Comparison of ENCODE assay signal across 10 cellular contexts in genomic region chr2:85259101-85259590, GRCh38.
A peak's percentile ranks its signal among the peaks of the same experiment; 100 is the strongest.
DNase-seq lines count a peak whose midpoint lies in the region; ATAC-seq and TF ChIP-seq lines count a peak whose summit lies in the region.
"Had no signal": no experiment of that assay in that cellular context is flagged by ENCODE, and none has a peak within 500 bp of the region (broad histone marks: within the 10 kb centered on the region; RNA-seq: fewer than 3 reads in every experiment).

No MANE protein-coding gene starts in this region.

- TF ChIP-seq CTCF in thyroid gland (IDR thresholded peaks at IDR 0.05) (no peak), natural killer cell (IDR thresholded peaks at IDR 0.05) (no peak)
- no peak for TF ChIP-seq CTCF in activated CD8-positive, alpha-beta T cell treated with anti-CD3 and anti-CD28 coated beads for 36 hours (IDR thresholded peaks at IDR 0.05)

- ATAC-seq in natural killer cell (no peak), GM19328 (IDR thresholded peaks at IDR 0.05; ENCODE audit: unreplicated experiment) (no peak), GM21390 (IDR thresholded peaks at IDR 0.05; ENCODE audit: unreplicated experiment) (no peak)
- ATAC-seq in activated CD8-positive, alpha-beta T cell treated with anti-CD3 and anti-CD28 coated beads for 36 hours, result no peak

- H3K36me3 Mint-ChIP-seq in natural killer cell, result no peaks in the 10 kb centered on the region
- no peaks in the 10 kb centered on the region for H3K36me3 Mint-ChIP-seq in activated CD8-positive, alpha-beta T cell treated with anti-CD3 and anti-CD28 coated beads for 36 hours (ENCODE audit: low read depth)

- H3K9ac ChIP-seq in HUES6 (ENCODE audit: low read length), result no peak overlapping the region

- no peak overlapping the region for H3K27ac Mint-ChIP-seq in natural killer cell
- H3K27ac Mint-ChIP-seq in activated CD8-positive, alpha-beta T cell treated with anti-CD3 and anti-CD28 coated beads for 36 hours, result no peak overlapping the region
- H3K27ac Mint-ChIP-seq: activated CD4-positive, alpha-beta T cell treated with anti-CD3 and anti-CD28 coated beads, Interleukin-2, amount 10 ng/mL, durations not matched to agents 7 days and 5 days had no signal

- H3K4me1 ChIP-seq in HUES6 (ENCODE audit: control insufficient read depth, insufficient read depth, low read length), result peaks cover 74% of the 10 kb centered on the region
- H3K4me1 ChIP-seq in thyroid gland, result peaks cover 49 to 64% of the 10 kb centered on the region in 2 donors

- H3K27me3 ChIP-seq in HUES6 (ENCODE audit: control insufficient read depth, insufficient read depth, low read length) (no peaks in the 10 kb centered on the region; the same call in 1 of the 2 replicates), thyroid gland (no peaks in the 10 kb centered on the region)

- DNase-seq in dedifferentiated amniotic fluid mesenchymal stem cell (ENCODE audit: extremely low spot score) (peak; percentile 66), kidney tubule cell (ENCODE audit: low spot score) (peak; percentile 30), thyroid gland (peak; percentile 53 to 63), natural killer cell (no peak)
- DNase-seq in activated CD8-positive, alpha-beta T cell treated with anti-CD3 and anti-CD28 coated beads for 36 hours, result no peak
- DNase-seq: activated CD4-positive, alpha-beta T cell treated with anti-CD3 and anti-CD28 coated beads, Interleukin-2, amount 10 ng/mL, durations not matched to agents 7 days and 5 days; OCI-M1 had no signal

- H3K9me3 Mint-ChIP-seq in natural killer cell, result no peaks in the 10 kb centered on the region
- H3K9me3 Mint-ChIP-seq in activated CD8-positive, alpha-beta T cell treated with anti-CD3 and anti-CD28 coated beads for 36 hours, result no peaks in the 10 kb centered on the region
- H3K9me3 Mint-ChIP-seq: activated CD4-positive, alpha-beta T cell treated with anti-CD3 and anti-CD28 coated beads, Interleukin-2, amount 10 ng/mL, durations not matched to agents 7 days and 5 days had no signal

- TF ChIP-seq POLR2A in thyroid gland (IDR thresholded peaks at IDR 0.05), result no peak

- H3K27ac ChIP-seq in HUES6 (ENCODE audit: low read depth, low read length), result no peak overlapping the region
- peak overlapping the region in 2 of 3 donors; percentile 81 to 93 for H3K27ac ChIP-seq in thyroid gland

- CTCF ChIA-PET in activated CD8-positive, alpha-beta T cell treated with anti-CD3 and anti-CD28 coated beads for 36 hours (lab: Charles Lee), result interaction anchor here (1.3 kb wide), 1 partner anchor 42 kb away, joined by 4 read pairs; no protein-coding TSS in a partner anchor

- H3K27me3 Mint-ChIP-seq in natural killer cell (ENCODE audit: low read depth in 2 of 2), result peaks cover 12 to 14% of the 10 kb centered on the region in 2 donors
- H3K27me3 Mint-ChIP-seq in activated CD8-positive, alpha-beta T cell treated with anti-CD3 and anti-CD28 coated beads for 36 hours, result no peaks in the 10 kb centered on the region

- H3K9me3 ChIP-seq in HUES6 (ENCODE audit: control insufficient read depth, insufficient read depth, low read depth, low read length) (no peaks in the 10 kb centered on the region), thyroid gland (no peaks in the 10 kb centered on the region)

- peaks cover 3% of the 10 kb centered on the region; the same call in 1 of the 2 replicates for H3K36me3 ChIP-seq in HUES6 (ENCODE audit: control insufficient read depth, insufficient read depth, low read length)
- no peaks in the 10 kb centered on the region for H3K36me3 ChIP-seq in thyroid gland

- intact Hi-C loops in thyroid gland (cut with DNase I), result no loop called here
- intact Hi-C loops in natural killer cell (cut with micrococcal nuclease), result no loop called here
- intact Hi-C loops in activated CD8-positive, alpha-beta T cell treated with anti-CD3 and anti-CD28 coated beads for 36 hours (cut with micrococcal nuclease), result no loop called here

- POLR2A ChIA-PET in activated CD8-positive, alpha-beta T cell treated with anti-CD3 and anti-CD28 coated beads for 36 hours (lab: Charles Lee), result no interaction called here

- H3K4me1 Mint-ChIP-seq in natural killer cell, result no peaks in the 10 kb centered on the region
- H3K4me1 Mint-ChIP-seq in activated CD8-positive, alpha-beta T cell treated with anti-CD3 and anti-CD28 coated beads for 36 hours (ENCODE audit: low read depth), result peaks cover 3% of the 10 kb centered on the region
- H3K4me1 Mint-ChIP-seq: activated CD4-positive, alpha-beta T cell treated with anti-CD3 and anti-CD28 coated beads, Interleukin-2, amount 10 ng/mL, durations not matched to agents 7 days and 5 days had no signal

- H3K4me3 ChIP-seq in HUES6 (ENCODE audit: low read depth, low read length) (peak overlapping the region; percentile 11; the same call in 1 of the 2 replicates), thyroid gland (replicated peaks in 1 of 3) (no peak overlapping the region)

- WGBS in thyroid gland, 2 donors, result 55 to 61% methylated on average over 11 of the region's 11 CpGs

- H3K4me3 Mint-ChIP-seq in natural killer cell, result no peak overlapping the region
- H3K4me3 Mint-ChIP-seq in activated CD8-positive, alpha-beta T cell treated with anti-CD3 and anti-CD28 coated beads for 36 hours, result no peak overlapping the region
- H3K4me3 Mint-ChIP-seq: activated CD4-positive, alpha-beta T cell treated with anti-CD3 and anti-CD28 coated beads, Interleukin-2, amount 10 ng/mL, durations not matched to agents 7 days and 5 days had no signal

Comparison
In these comparisons a context has a peak if more than half of its experiments do, and no peak if none do; other contexts are left out.
1. DNase-seq: peak in dedifferentiated amniotic fluid mesenchymal stem cell (single experiment), kidney tubule cell (single experiment) and thyroid gland (2 of 2); none in natural killer cell (single experiment) and activated CD8-positive, alpha-beta T cell treated with anti-CD3 and anti-CD28 coated beads for 36 hours (single experiment).